19 cellular contexts compared by ENCODE assay signal in genomic region chr10:133219782-133220181, GRCh38. TPM values are rescaled to one million over a fixed set of nuclear protein-coding genes. Genes with fewer than 3 reads are reported as not detected.
"Had no signal": no experiment of that assay in that cellular context is flagged by ENCODE, and none has a peak within 500 bp of the region (broad histone marks: within the 10 kb centered on the region; RNA-seq: fewer than 3 reads in every experiment).

No MANE protein-coding gene starts in this region.

- ATAC-seq: left lung, natural killer cell had no signal

- H3K27ac ChIP-seq: coronary artery, left lung, right atrium auricular region, upper lobe of left lung had no signal

- H3K4me1 Mint-ChIP-seq: brain, memory B cell had no signal

- H3K36me3 ChIP-seq: left lung, right atrium auricular region, upper lobe of left lung had no signal

- DNase-seq: activated CD4-positive, alpha-beta T cell treated with anti-CD3 and anti-CD28 coated beads, Interleukin-2, amount 10 ng/mL, durations not matched to agents 7 days and 5 days; activated CD8-positive, alpha-beta memory T cell treated with anti-CD3 and anti-CD28 coated beads for 24 hours; activated naive CD4-positive, alpha-beta T cell; activated naive CD8-positive, alpha-beta T cell treated with anti-CD3 and anti-CD28 coated beads, Interleukin-2, amount 10 ng/mL, durations not matched to agents 7 days and 5 days; central memory CD4-positive, alpha-beta T cell; effector CD4-positive, alpha-beta T cell; foreskin melanocyte; left lung; natural killer cell; occipital lobe had no signal

- H3K36me3 Mint-ChIP-seq: activated naive CD8-positive, alpha-beta T cell treated with anti-CD3 and anti-CD28 coated beads, Interleukin-2, amount 10 ng/mL, durations not matched to agents 7 days and 5 days; brain; memory B cell; natural killer cell had no signal

- H3K4me1 ChIP-seq: left lung, right atrium auricular region had no signal

- H3K9me3 ChIP-seq: left lung, right atrium auricular region, upper lobe of left lung had no signal

- H3K27ac Mint-ChIP-seq: activated CD4-positive, alpha-beta T cell treated with anti-CD3 and anti-CD28 coated beads, Interleukin-2, amount 10 ng/mL, durations not matched to agents 7 days and 5 days; activated naive CD8-positive, alpha-beta T cell treated with anti-CD3 and anti-CD28 coated beads, Interleukin-2, amount 10 ng/mL, durations not matched to agents 7 days and 5 days; brain; memory B cell; natural killer cell; stimulated activated naive CD8-positive, alpha-beta T cell treated with anti-CD3 and anti-CD28 coated beads, Interleukin-15, Interleukin-2, amounts not matched to agents 100 ng/mL and 50 ng/mL, for 24 hours had no signal

- H3K4me3 Mint-ChIP-seq: activated CD4-positive, alpha-beta T cell treated with anti-CD3 and anti-CD28 coated beads, Interleukin-2, amount 10 ng/mL, durations not matched to agents 7 days and 5 days; activated naive CD8-positive, alpha-beta T cell treated with anti-CD3 and anti-CD28 coated beads, Interleukin-2, amount 10 ng/mL, durations not matched to agents 7 days and 5 days; brain; memory B cell; natural killer cell; stimulated activated naive CD8-positive, alpha-beta T cell treated with anti-CD3 and anti-CD28 coated beads, Interleukin-15, Interleukin-2, amounts not matched to agents 100 ng/mL and 50 ng/mL, for 24 hours had no signal

- H3K4me2 ChIP-seq: smooth muscle cell had no signal

- H3K4me3 ChIP-seq: coronary artery, left lung, right atrium auricular region, smooth muscle cell, upper lobe of left lung had no signal

- H3K9me3 Mint-ChIP-seq: activated CD4-positive, alpha-beta T cell treated with anti-CD3 and anti-CD28 coated beads, Interleukin-2, amount 10 ng/mL, durations not matched to agents 7 days and 5 days; activated naive CD8-positive, alpha-beta T cell treated with anti-CD3 and anti-CD28 coated beads, Interleukin-2, amount 10 ng/mL, durations not matched to agents 7 days and 5 days; memory B cell; natural killer cell; stimulated activated naive CD8-positive, alpha-beta T cell treated with anti-CD3 and anti-CD28 coated beads, Interleukin-15, Interleukin-2, amounts not matched to agents 100 ng/mL and 50 ng/mL, for 24 hours had no signal

RNA-seq across cellular contexts. Expression of gene UTF1, which starts 10.2 kb away (rescaled TPM):
- polyA plus RNA-seq: endothelial cell of umbilical vein, keratinocyte, smooth muscle cell had no signal

RNA-seq across cellular contexts. Expression of gene VENTX, which starts 17.9 kb away (rescaled TPM):
- polyA plus RNA-seq: endothelial cell of umbilical vein, keratinocyte, smooth muscle cell had no signal

RNA-seq across cellular contexts. Expression of gene KNDC1, which starts 59.8 kb away (rescaled TPM):
- polyA plus RNA-seq: endothelial cell of umbilical vein had no signal
